13 cellular contexts compared by ENCODE assay signal in the genomic region with DNA sequence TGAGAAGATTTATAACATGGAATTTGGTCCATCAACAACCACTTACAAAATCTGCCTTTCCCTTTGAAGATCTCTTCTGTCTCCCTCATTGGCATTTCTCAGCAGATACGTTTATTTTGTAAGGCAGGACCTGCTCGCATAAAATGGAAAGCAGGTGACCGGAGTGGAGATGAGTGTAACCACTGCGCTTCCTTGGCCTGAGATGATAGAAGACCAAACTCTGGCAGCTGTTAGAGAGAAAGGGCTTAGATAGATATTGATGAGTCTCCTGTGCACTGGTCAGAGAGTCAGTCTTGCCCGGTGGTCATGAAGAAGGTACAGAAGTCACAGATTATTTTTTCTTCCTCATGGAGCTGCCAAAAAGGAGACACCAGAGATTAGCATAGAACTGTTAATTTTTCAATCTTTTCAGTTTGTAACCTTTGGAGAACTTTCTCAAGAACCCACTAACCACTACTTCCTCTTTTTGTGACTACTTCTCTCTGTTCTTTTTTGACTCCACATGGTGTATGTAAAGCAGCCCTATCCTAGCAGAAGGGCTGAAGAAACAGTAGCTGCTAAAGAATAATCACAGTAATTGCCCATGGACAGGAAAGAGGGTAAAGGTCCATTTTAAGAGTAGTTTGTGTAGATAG. TPM values are rescaled to one million over a fixed set of nuclear protein-coding genes. Genes with fewer than 3 reads are reported as not detected.
DNase-seq lines count a peak whose midpoint lies in the region; ATAC-seq, FAIRE-seq and TF ChIP-seq lines count a peak whose summit lies in the region.
"Had no signal": no experiment of that assay in that cellular context is flagged by ENCODE, and none has a peak within 500 bp of the region (broad histone marks: within the 10 kb centered on the region; RNA-seq: fewer than 3 reads in every experiment).

No MANE protein-coding gene starts in this region.

- peak; percentile 10 for DNase-seq in globus pallidus (ENCODE audit: low spot score)
- DNase-seq in D721Med (ENCODE audit: insufficient read length, low spot score): no peak
- DNase-seq in AG08396 (ENCODE audit: low spot score): no peak
- no peak for DNase-seq in left colon
- DNase-seq in cortex of kidney (lab: John Stamatoyannopoulos, UW): no peak
- DNase-seq: NCI-H2081, right lobe of liver had no signal

- intact Hi-C loops in left colon (cut with DNase I, micrococcal nuclease): no loop called here

- ATAC-seq in GM18519 (IDR thresholded peaks at IDR 0.05; ENCODE audit: low FRiP score, unreplicated experiment) (peak; percentile 94), GM21786 (IDR thresholded peaks at IDR 0.05; ENCODE audit: unreplicated experiment) (peak; percentile 97), HG03558 (IDR thresholded peaks at IDR 0.05; ENCODE audit: extremely low read depth, unreplicated experiment) (peak; percentile 93), left colon (no peak)

- no peak for TF ChIP-seq CTCF in D721Med (IDR thresholded peaks at IDR 0.05; ENCODE audit: insufficient read depth, missing control alignments)

- no peak for FAIRE-seq in D721Med (lab: Jason Lieb, UNC)

RNA-seq across cellular contexts. Expression of gene FCRL3, which starts 47.6 kb away (rescaled TPM):
- total RNA-seq in left colon: under 1 TPM; 0.27 to 0.53 TPM
- total RNA-seq: cardiac muscle cell, G401, thoracic aorta had no signal

RNA-seq across cellular contexts. Expression of gene FCRL4, which starts 55.1 kb away (rescaled TPM):
- under 1 TPM in 1 of 2 donors, not detected in 1; 0.28 TPM for total RNA-seq in left colon
- total RNA-seq: cardiac muscle cell, G401, right lobe of liver, thoracic aorta had no signal
